Comparison of ENCODE assay signal across 18 cellular contexts in the genomic region with DNA sequence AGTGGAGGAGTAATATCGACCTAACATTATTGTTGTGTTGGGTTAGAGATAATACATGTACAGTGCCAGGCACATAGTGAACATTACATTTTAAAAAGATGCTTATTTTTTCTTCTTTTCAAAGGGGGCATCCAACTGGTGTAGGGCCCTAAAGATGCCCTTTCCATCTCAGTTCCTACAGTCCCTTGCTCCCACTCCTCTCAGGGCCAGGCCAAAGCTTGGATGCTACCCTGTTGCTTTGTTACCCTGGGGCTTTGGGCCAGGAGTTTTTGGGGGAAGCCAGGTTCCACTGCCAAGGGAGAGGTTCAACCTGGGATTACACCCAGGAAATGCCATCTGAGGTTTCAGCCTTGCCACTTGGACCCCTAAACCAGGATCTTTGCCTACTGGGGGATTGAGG. TPM values are rescaled to one million over a fixed set of nuclear protein-coding genes. Genes with fewer than 3 reads are reported as not detected.
DNase-seq lines count a peak whose midpoint lies in the region; ATAC-seq, FAIRE-seq and TF ChIP-seq lines count a peak whose summit lies in the region.
"Had no signal": no experiment of that assay in that cellular context is flagged by ENCODE, and none has a peak within 500 bp of the region (broad histone marks: within the 10 kb centered on the region; RNA-seq: fewer than 3 reads in every experiment).

No MANE protein-coding gene starts in this region.

- H2BK120ac ChIP-seq in H1 (replicated peaks; ENCODE audit: low read depth, low read length) = no peak overlapping the region

- H3K4ac ChIP-seq in H1 (replicated peaks; ENCODE audit: insufficient read length, low read depth, low read length) = no peak overlapping the region

- H2BK15ac ChIP-seq in H1 (ENCODE audit: low read length) = no peak overlapping the region

- H3K4me3 Mint-ChIP-seq in type B pancreatic cell = peak overlapping the region; percentile 91

- CTCF ChIA-PET in HepG2 (lab: Yijun Ruan, JAX; ENCODE audit: low intra/inter-chr PET ratio, low total read pairs) = no interaction called here
- CTCF ChIA-PET in H1 (lab: Charles Lee; ENCODE audit: partially characterized antibody) = interaction anchor here (1.3 kb wide), 1 partner anchor 26 kb away, joined by 3 read pairs; no protein-coding TSS in a partner anchor

- H3K27me3 ChIP-seq in HepG2 (ENCODE audit: control insufficient read depth in 1 of 2, insufficient read depth in 2 of 2, low read length in 2 of 2) = no peaks in the 10 kb centered on the region
- H3K27me3 ChIP-seq in right lobe of liver = no peaks in the 10 kb centered on the region
- H3K27me3 ChIP-seq in H1 (replicated peaks in 1 of 4; ENCODE audit: control insufficient read depth in 3 of 4, extremely low read depth in 1 of 4, insufficient read depth in 3 of 4, low read length in 3 of 4) = no peaks in the 10 kb centered on the region
- H3K27me3 ChIP-seq in gastroesophageal sphincter = no peaks in the 10 kb centered on the region

- H3K36me3 Mint-ChIP-seq in type B pancreatic cell = no peaks in the 10 kb centered on the region

- H3K36me3 ChIP-seq in HepG2 (replicated peaks in 1 of 2; ENCODE audit: control insufficient read depth in 1 of 2, insufficient read depth in 2 of 2, low read length in 2 of 2) = peaks cover 1 to 20% of the 10 kb centered on the region in 2 experiments; a peak in 2 of 5 replicates
- H3K36me3 ChIP-seq in right lobe of liver = no peaks in the 10 kb centered on the region
- H3K36me3 ChIP-seq in H1 (ENCODE audit: control insufficient read depth in 2 of 4, insufficient read depth in 4 of 4, low read length in 3 of 4) = peaks cover 0 to 7% (median 4%) of the 10 kb centered on the region in 4 experiments; a peak in 3 of 8 replicates
- H3K36me3 ChIP-seq in gastroesophageal sphincter = no peaks in the 10 kb centered on the region
- no peaks in the 10 kb centered on the region for H3K36me3 ChIP-seq in kidney (ENCODE audit: control insufficient read depth in 1 of 2, insufficient read depth in 2 of 2, low read length in 2 of 2)
- H3K36me3 ChIP-seq: BLaER1 treated with 17β-estradiol and CSF1 and Interleukin-3, amounts not matched to agents 10 nM and 100 nM had no signal

- TF ChIP-seq CTCF in HepG2 (CRISPR knock-in tag; IDR thresholded peaks at IDR 0.05) (no peak), right lobe of liver (IDR thresholded peaks at IDR 0.05) (no peak), H1 (IDR thresholded peaks at IDR 0.05; ENCODE audit: control extremely low read depth in 1 of 3, insufficient read depth in 1 of 3, low read depth in 1 of 3, low read length in 3 of 3) (no peak), type B pancreatic cell (conservative IDR thresholded peaks at IDR 0.05) (no peak), gastroesophageal sphincter (IDR thresholded peaks at IDR 0.05) (no peak), kidney (IDR thresholded peaks at IDR 0.05; ENCODE audit: borderline replicate concordance, extremely low read depth, insufficient read depth) (no peak)

- no peak overlapping the region for H3K23ac ChIP-seq in H1 (ENCODE audit: insufficient read length)

- H3K9ac ChIP-seq in HepG2 (ENCODE audit: insufficient read depth, low read depth, low read length) = peak overlapping the region; percentile 71
- H3K9ac ChIP-seq in H1 (replicated peaks in 1 of 4; ENCODE audit: extremely low read depth in 1 of 4, low read depth in 3 of 4, low read length in 3 of 4) = 0 out of 7 replicates have a peak overlapping the region, but pooled peaks of 1 of the 4 experiments have one; percentile 48
- no peak overlapping the region for H3K9ac ChIP-seq in kidney (ENCODE audit: low read length in 2 of 2)
- H3K9ac ChIP-seq: BLaER1 treated with 17β-estradiol and CSF1 and Interleukin-3, amounts not matched to agents 10 nM and 100 nM had no signal

- WGBS in HepG2 (ENCODE audit: low lambda C conversion rate) = 0% methylated on average over 1 of the region's 1 CpG
- WGBS in right lobe of liver (ENCODE audit: insufficient coverage, low coverage, low lambda C conversion rate, missing lambda C conversion rate) = 56% methylated on average over 1 of the region's 1 CpG
- 77% methylated on average over 1 of the region's 1 CpG; no CpG with 5 or more reads in 1 of the 2 experiments for WGBS in H1 (ENCODE audit: extremely low coverage in 1 of 2, insufficient coverage in 1 of 2, insufficient read length in 1 of 2, insufficient replicate concordance in 2 of 2, low coverage in 1 of 2, low lambda C conversion rate in 2 of 2, missing lambda C conversion rate in 1 of 2), 2 experiments
- 42 to 58% methylated on average over 1 of the region's 1 CpG for WGBS in gastroesophageal sphincter (ENCODE audit: low coverage in 1 of 2), 2 donors

- H3K23me2 ChIP-seq in H1 (ENCODE audit: low read depth, low read length) = no peaks in the 10 kb centered on the region

- H3K4me2 ChIP-seq in HepG2 (ENCODE audit: low read depth, low read length) (peak overlapping the region; percentile 86), H1 (ENCODE audit: insufficient read depth in 1 of 2, low read depth in 2 of 2, low read length in 2 of 2) (peak overlapping the region; percentile 68 to 74)
- H3K4me2 ChIP-seq: BLaER1 treated with 17β-estradiol and CSF1 and Interleukin-3, amounts not matched to agents 10 nM and 100 nM had no signal

- H3K4me1 Mint-ChIP-seq in type B pancreatic cell (ENCODE audit: unreplicated experiment) = peaks cover 11% of the 10 kb centered on the region

- no peak for TF ChIP-seq POLR2A in HepG2 (IDR thresholded peaks at IDR 0.05; ENCODE audit: insufficient read depth in 1 of 2, low read depth in 2 of 2, low read length in 2 of 2)
- no peak for TF ChIP-seq POLR2A in right lobe of liver (IDR thresholded peaks at IDR 0.05)
- TF ChIP-seq POLR2A in H1 (IDR thresholded peaks at IDR 0.05; ENCODE audit: control extremely low read depth in 1 of 2, low read depth in 2 of 2, low read length in 2 of 2) = no peak
- no peak for TF ChIP-seq POLR2A in gastroesophageal sphincter (IDR thresholded peaks at IDR 0.05)

- no peak overlapping the region for H3K18ac ChIP-seq in H1 (ENCODE audit: extremely low read depth, low read length)

- H4K8ac ChIP-seq in H1 (ENCODE audit: extremely low read depth, insufficient read depth, low read length) = no peak overlapping the region

- no peak overlapping the region for H3K27ac Mint-ChIP-seq in type B pancreatic cell

- TF ChIP-seq EP300 in HepG2 (IDR thresholded peaks at IDR 0.05; ENCODE audit: low read depth in 2 of 2, low read length in 2 of 2) (no peak), HepG2 (CRISPR knock-in tag; IDR thresholded peaks at IDR 0.05; ENCODE audit: borderline replicate concordance) (no peak), H1 (IDR thresholded peaks at IDR 0.05; ENCODE audit: borderline replicate concordance in 1 of 2, low read depth in 2 of 2, low read length in 2 of 2) (no peak), gastroesophageal sphincter (IDR thresholded peaks at IDR 0.05) (no peak)

- peak overlapping the region; percentile 87 for H3K27ac ChIP-seq in HepG2 (ENCODE audit: extremely low read length, insufficient read depth, low read length)
- H3K27ac ChIP-seq in right lobe of liver = no peak overlapping the region
- H3K27ac ChIP-seq in H1 (ENCODE audit: low read depth, low read length) = no peak overlapping the region
- H3K27ac ChIP-seq in gastroesophageal sphincter = no peak overlapping the region
- no peak overlapping the region for H3K27ac ChIP-seq in kidney (ENCODE audit: low read depth in 2 of 2, low read length in 2 of 2)
- H3K27ac ChIP-seq: BLaER1 treated with 17β-estradiol and CSF1 and Interleukin-3, amounts not matched to agents 10 nM and 100 nM had no signal

- H4K5ac ChIP-seq in H1 (ENCODE audit: insufficient read length, low read depth, low read length) = no peak overlapping the region

- peak overlapping the region; percentile 68 to 73 (median 72) for H3K4me3 ChIP-seq in HepG2 (replicated peaks in 1 of 3; ENCODE audit: insufficient read depth in 1 of 3, low read depth in 2 of 3, low read length in 3 of 3)
- no peak overlapping the region for H3K4me3 ChIP-seq in right lobe of liver
- H3K4me3 ChIP-seq in H1 (ENCODE audit: extremely low read depth in 1 of 4, insufficient read depth in 2 of 4, low read depth in 3 of 4, low read length in 4 of 4) = peak overlapping the region; percentile 62 to 83 (median 64); a peak in 7 of 8 replicates
- H3K4me3 ChIP-seq in gastroesophageal sphincter = no peak overlapping the region
- no peak overlapping the region for H3K4me3 ChIP-seq in kidney (ENCODE audit: low read length in 2 of 2)
- H3K4me3 ChIP-seq: BLaER1 treated with 17β-estradiol and CSF1 and Interleukin-3, amounts not matched to agents 10 nM and 100 nM had no signal

- H2AK5ac ChIP-seq in H1 (ENCODE audit: low read depth, low read length) = no peak overlapping the region

- no peak overlapping the region for H3K56ac ChIP-seq in H1 (replicated peaks; ENCODE audit: insufficient read length, low read depth, low read length)

- H3K4me1 ChIP-seq in HepG2 (ENCODE audit: insufficient read depth, low read length) = peaks cover 10% of the 10 kb centered on the region
- no peaks in the 10 kb centered on the region for H3K4me1 ChIP-seq in right lobe of liver
- peaks cover 0 to 4% (median 3%) of the 10 kb centered on the region in 4 experiments; a peak in 6 of 7 replicates for H3K4me1 ChIP-seq in H1 (replicated peaks in 1 of 4; ENCODE audit: control insufficient read depth in 3 of 4, insufficient read depth in 4 of 4, low read length in 3 of 4)
- peaks cover 0 to 10% (median 0%) of the 10 kb centered on the region in 3 donors for H3K4me1 ChIP-seq in gastroesophageal sphincter
- no peaks in the 10 kb centered on the region for H3K4me1 ChIP-seq in kidney (ENCODE audit: control insufficient read depth in 1 of 2, insufficient read depth in 1 of 2, low read depth in 1 of 2, low read length in 2 of 2)
- H3K4me1 ChIP-seq: BLaER1 treated with 17β-estradiol and CSF1 and Interleukin-3, amounts not matched to agents 10 nM and 100 nM had no signal

- H4K20me1 ChIP-seq in HepG2 (ENCODE audit: insufficient read depth, low read length) = no peaks in the 10 kb centered on the region
- H4K20me1 ChIP-seq in H1 (replicated peaks in 1 of 2; ENCODE audit: control insufficient read depth in 1 of 2, insufficient read depth in 2 of 2, low read length in 2 of 2) = no peaks in the 10 kb centered on the region

- DNase-seq in HepG2 (ENCODE audit: low spot score) (no peak), right lobe of liver (no peak), H1 (ENCODE audit: low read depth in 1 of 2, low spot score in 2 of 2) (no peak), medulla oblongata (ENCODE audit: extremely low spot score) (peak; percentile 14), type B pancreatic cell (ENCODE audit: extremely low spot score, unreplicated experiment) (no peak), SIG-M5 treated with dmso at 0.1 percent for 504 hours (lab: John Stamatoyannopoulos, UW; ENCODE audit: unreplicated experiment) (no peak), kidney (no peak)
- DNase-seq: 8988T, DMS 273 treated with DMSO at 0.1 percent for 48 hours, KBM-7, NCI-H1092 treated with DMSO at 0.1 percent for 48 hours, NCI-H187 treated with DMSO at 0.1 percent for 48 hours, NCI-H446 treated with DMSO at 0.1 percent for 48 hours, NCI-H748 treated with DMSO at 0.1 percent for 48 hours had no signal

- no peak overlapping the region for H2BK12ac ChIP-seq in H1 (ENCODE audit: low read depth, low read length)

- H3K9me3 ChIP-seq in HepG2 (ENCODE audit: low read length) (no peaks in the 10 kb centered on the region), right lobe of liver (no peaks in the 10 kb centered on the region), H1 (ENCODE audit: insufficient read depth in 2 of 2, low read depth in 1 of 2, low read length in 1 of 2) (no peaks in the 10 kb centered on the region), gastroesophageal sphincter (no peaks in the 10 kb centered on the region), kidney (ENCODE audit: control insufficient read depth in 1 of 2, low read length in 2 of 2) (no peaks in the 10 kb centered on the region)
- H3K9me3 ChIP-seq: BLaER1 treated with 17β-estradiol and CSF1 and Interleukin-3, amounts not matched to agents 10 nM and 100 nM had no signal

- H3K14ac ChIP-seq in H1 (ENCODE audit: insufficient read length) = no peak overlapping the region

- no peaks in the 10 kb centered on the region for H3K79me1 ChIP-seq in H1 (ENCODE audit: low read depth, low read length)

- H4K91ac ChIP-seq in H1 (replicated peaks; ENCODE audit: insufficient read length, low read length) = no peak overlapping the region

- POLR2A ChIA-PET in HepG2 (lab: Yijun Ruan, JAX) = interaction anchor here (1.0 to 1.6 kb wide), 2 partner anchors 16 to 25 kb away, joined by 4 to 5 read pairs; no protein-coding TSS in a partner anchor
- POLR2A ChIA-PET in H1 (lab: Charles Lee; ENCODE audit: partially characterized antibody) = interaction anchor here (0.6 to 3.0 kb wide), 4 partner anchors 10 to 190 kb away, joined by 4 to 16 read pairs (median 5); no protein-coding TSS in a partner anchor

- no peak overlapping the region for H2BK5ac ChIP-seq in H1 (ENCODE audit: low read depth, low read length)

- ATAC-seq in HepG2 (peak; percentile 25), right lobe of liver (no peak), gastroesophageal sphincter (no peak)
- ATAC-seq: Panc1 had no signal

- no TSS peak for BruUV-seq in HepG2 (replicated peaks; lab: Mats Ljungman, UMichigan)

- intact Hi-C loops in HepG2 (cut with micrococcal nuclease; ENCODE audit: unreplicated experiment) = no loop called here
- intact Hi-C loops in right lobe of liver (cut with DNase I) = no loop called here
- intact Hi-C loops in kidney (cut with DNase I) = no loop called here

- FAIRE-seq in HepG2 (lab: Jason Lieb, UNC) (no peak), H1 (lab: Jason Lieb, UNC) (peak; percentile 74), kidney (lab: Jason Lieb, UNC) (no peak)
- FAIRE-seq: H54 had no signal

- H2AFZ ChIP-seq in HepG2 (ENCODE audit: low read length) (no peak overlapping the region), H1 (ENCODE audit: low read length) (no peak overlapping the region)

- TF ChIP-seq RAD21 in HepG2 (CRISPR knock-in tag; IDR thresholded peaks at IDR 0.05) = no peak
- no peak for TF ChIP-seq RAD21 in H1 (IDR thresholded peaks at IDR 0.05 in 1 of 2, conservative IDR thresholded peaks at IDR 0.05 in 1 of 2; ENCODE audit: low read depth in 2 of 2, low read length in 2 of 2)

- H3K79me2 ChIP-seq in HepG2 (ENCODE audit: insufficient read depth, low read length) = no peaks in the 10 kb centered on the region
- H3K79me2 ChIP-seq in H1 (ENCODE audit: control insufficient read depth in 1 of 2, insufficient read depth in 2 of 2, low read length in 2 of 2) = no peaks in the 10 kb centered on the region

- H3K27me3 Mint-ChIP-seq in type B pancreatic cell = peaks cover 5% of the 10 kb centered on the region

- H2BK20ac ChIP-seq in H1 (ENCODE audit: low read length) = no peak overlapping the region

- H3K9me3 Mint-ChIP-seq in type B pancreatic cell = no peaks in the 10 kb centered on the region

- in situ Hi-C loops in HepG2 (cut with HindIII; ENCODE audit: extremely low pct_ligation_motif_present, low pct_unique_long_range_greater_than_20kb) = no loop called here

RNA-seq across cellular contexts. Expression of gene IGSF1, which starts 0.9 kb away (rescaled TPM):
- total RNA-seq in HepG2 (2016; rRNA removed; fragmentation: Illumina TruSeq; extraction: Trizol) (24.8 and 58.7 TPM in 2 replicates), right lobe of liver (under 1 TPM; 0.24 to 0.64 (median 0.40) TPM), type B pancreatic cell (ENCODE audit: low replicate concordance) (15.7 and 19.2 TPM in 2 replicates), gastroesophageal sphincter (1 to 10 TPM; 1.1 to 2.4 (median 1.9) TPM), kidney (1.4 TPM)
- total RNA-seq in HepG2 (2016; cell fraction: cytosol; rRNA removed; fragmentation: Illumina TruSeq; extraction: Trizol; ENCODE audit: low read depth) = 3.7 and 3.8 TPM in 2 replicates
- total RNA-seq in HepG2 (2016; cell fraction: insoluble cytoplasmic fraction; rRNA removed; fragmentation: Illumina TruSeq; extraction: Trizol) = 22.7 and 58.3 TPM in 2 replicates
- 10.9 and 11.5 TPM in 2 replicates for total RNA-seq in HepG2 (2016; cell fraction: membrane; rRNA removed; fragmentation: Illumina TruSeq; extraction: Trizol)
- 54.0 and 67.7 TPM in 2 replicates for total RNA-seq in HepG2 (2016; cell fraction: nucleus; rRNA removed; fragmentation: Illumina TruSeq; extraction: Trizol)
- polyA plus RNA-seq in HepG2 (2011; rRNA removed) (108 and 134 TPM in 2 replicates), H1 (2011; rRNA removed) (24.3 and 39.9 TPM in 2 replicates), kidney (ENCODE audit: insufficient read depth, low read depth, low replicate concordance) (2.0 TPM)
- polyA plus RNA-seq in HepG2 (2011; cell fraction: cytosol; rRNA removed) = 83.2 and 110 TPM in 2 replicates
- 140 and 182 TPM in 2 replicates for polyA plus RNA-seq in HepG2 (2011; cell fraction: nucleus; rRNA removed)
- polyA plus RNA-seq in HepG2 (2012) = 175 and 188 TPM in 2 replicates
- polyA plus RNA-seq in HepG2 (2016; cell fraction: cytosol; fragmentation: Illumina TruSeq; extraction: Trizol; ENCODE audit: low read depth) = 5.3 and 6.3 TPM in 2 replicates
- polyA plus RNA-seq in HepG2 (2016; cell fraction: insoluble cytoplasmic fraction; fragmentation: Illumina TruSeq; extraction: Trizol; ENCODE audit: low read depth) = 21.5 and 25.4 TPM in 2 replicates
- 10.2 TPM in 2 replicates for polyA plus RNA-seq in HepG2 (2016; cell fraction: membrane; fragmentation: Illumina TruSeq; extraction: Trizol; ENCODE audit: low read depth)
- polyA plus RNA-seq in HepG2 (2016; cell fraction: nucleus; fragmentation: Illumina TruSeq; extraction: Trizol; ENCODE audit: insufficient read depth, low read depth) = 83.2 and 83.9 TPM in 2 replicates
- polyA minus RNA-seq in HepG2 (2011; rRNA and poly(A)+ RNA removed; ENCODE audit: low replicate concordance) = 0.70 and 117 TPM in 2 replicates
- polyA minus RNA-seq in HepG2 (2011; cell fraction: cytosol; rRNA and poly(A)+ RNA removed) = 50.5 and 76.1 TPM in 2 replicates
- polyA minus RNA-seq in HepG2 (2011; cell fraction: nucleus; rRNA and poly(A)+ RNA removed) = 42.1 and 64.9 TPM in 2 replicates
- total RNA-seq in H1 (2021; fragmentation: NEBNext Ultra II Directional; extraction: Animal tissue kit (Norgen Biotek cat#: 25700)) = 23.0 and 23.1 TPM in 2 replicates
- 25.4 TPM for polyA plus RNA-seq in H1 (2011; cell fraction: cytosol; rRNA removed)
- polyA plus RNA-seq in H1 (2011; cell fraction: nucleus; rRNA removed) = 52.3 TPM
- polyA plus RNA-seq in H1 (2012, experiment 1 of 2) = 28.4 to 34.8 TPM (median 31.8 TPM) in 4 replicates
- polyA plus RNA-seq in H1 (2012, experiment 2 of 2) = 25.2 TPM
- 46.4 TPM for polyA plus RNA-seq in H1 (2013, experiment 1 of 2)
- polyA plus RNA-seq in H1 (2013, experiment 2 of 2) = 41.6 TPM
- 31.3 and 52.1 TPM in 2 replicates for polyA minus RNA-seq in H1 (2011; rRNA and poly(A)+ RNA removed)
- 12.3 TPM for polyA minus RNA-seq in H1 (2011; cell fraction: cytosol; rRNA and poly(A)+ RNA removed)
- 16.7 TPM for polyA minus RNA-seq in H1 (2011; cell fraction: nucleus; rRNA and poly(A)+ RNA removed)

Comparison
In these comparisons a context has a peak if more than half of its experiments do, and no peak if none do; other contexts are left out.
1. H3K4me3 ChIP-seq: peak in HepG2 (3 of 3) and H1 (4 of 4); none in right lobe of liver (0 of 3), gastroesophageal sphincter (0 of 2) and kidney (0 of 2).